ENCODE assay signal across 11 cellular contexts in the genomic region with DNA sequence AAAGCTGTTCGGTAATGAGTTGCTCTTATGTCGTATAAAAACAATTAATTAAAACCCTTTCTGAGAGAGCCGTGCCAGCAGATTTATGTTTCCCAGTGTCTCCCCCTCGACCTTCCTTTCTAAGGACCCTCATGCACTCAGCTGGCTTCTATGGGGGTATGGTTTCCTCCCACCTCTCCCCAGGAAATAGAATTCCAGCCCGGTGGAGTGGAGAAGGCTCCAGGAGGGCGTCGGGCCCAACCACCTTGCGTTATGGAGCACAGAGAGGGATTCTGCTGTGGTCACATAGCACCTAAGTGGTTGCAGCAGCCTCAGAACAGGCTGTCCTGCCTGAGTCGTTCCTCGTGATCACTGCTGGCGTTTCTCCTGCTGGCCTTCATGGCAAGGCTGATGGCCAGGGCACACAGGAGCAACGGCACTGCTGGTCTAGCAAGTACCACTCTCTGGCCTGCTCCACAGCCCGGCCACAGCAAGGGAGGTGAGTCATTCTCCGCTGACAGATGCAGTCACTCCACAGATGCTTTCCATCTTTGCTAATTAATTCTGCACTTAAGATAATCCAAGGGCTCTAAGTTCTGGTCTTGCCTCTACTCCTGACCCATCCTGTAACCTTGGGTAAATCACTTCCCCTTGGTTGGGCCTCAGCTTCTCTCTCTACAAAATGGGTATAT.
DNase-seq lines count a peak whose midpoint lies in the region; ATAC-seq, FAIRE-seq and TF ChIP-seq lines count a peak whose summit lies in the region.
"Had no signal": no experiment of that assay in that cellular context is flagged by ENCODE, and none has a peak within 500 bp of the region (broad histone marks: within the 10 kb centered on the region; RNA-seq: fewer than 3 reads in every experiment).

No MANE protein-coding gene starts in this region.

- DNase-seq in AG10803 (ENCODE audit: low read depth) = peak; percentile 86
- DNase-seq in RCC 7860 (ENCODE audit: low spot score) = peak; percentile 30
- peak; percentile 66 to 72 for DNase-seq in fibroblast of lung (ENCODE audit: low read depth in 2 of 2)
- no peak for DNase-seq in NCI-H1092 treated with DMSO at 0.1 percent for 48 hours (lab: John Stamatoyannopoulos, UW)
- DNase-seq in effector CD8-positive, alpha-beta T cell (lab: John Stamatoyannopoulos, UW) = no peak
- no peak for DNase-seq in activated CD4-positive, alpha-beta T cell treated with anti-CD3 and anti-CD28 coated beads for 4 hours
- DNase-seq: activated CD4-positive, alpha-beta memory T cell treated with anti-CD3 and anti-CD28 coated beads, Interleukin-2, amount 10 ng/mL, durations not matched to agents 7 days and 5 days; CD4-positive, alpha-beta memory T cell had no signal

- no peak for ATAC-seq in GM21576 (IDR thresholded peaks at IDR 0.05; ENCODE audit: unreplicated experiment)
- ATAC-seq: HCT116 had no signal

- TF ChIP-seq CTCF in AG10803 (conservative IDR thresholded peaks at IDR 0.05; ENCODE audit: low read length) = no peak
- no peak for TF ChIP-seq CTCF in fibroblast of lung (conservative IDR thresholded peaks at IDR 0.05 in 1 of 2, IDR thresholded peaks at IDR 0.05 in 1 of 2; ENCODE audit: low read depth in 1 of 2, low read length in 2 of 2)

- no peaks in the 10 kb centered on the region for H4K20me1 ChIP-seq in fibroblast of lung (ENCODE audit: control insufficient read depth, extremely low read depth, insufficient read depth, low read length)

- no peaks in the 10 kb centered on the region for H3K27me3 ChIP-seq in fibroblast of lung (ENCODE audit: control insufficient read depth, insufficient read depth, low read length)

- H3K79me2 ChIP-seq in fibroblast of lung (ENCODE audit: control insufficient read depth, insufficient read depth, low read length) = no peaks in the 10 kb centered on the region

- no peaks in the 10 kb centered on the region for H3K36me3 ChIP-seq in fibroblast of lung (ENCODE audit: control insufficient read depth, insufficient read depth, low read length)
- H3K36me3 ChIP-seq in mesodermal cell (ENCODE audit: control insufficient read depth, insufficient read depth, low read length) = no peaks in the 10 kb centered on the region

- H3K4me2 ChIP-seq in fibroblast of lung (ENCODE audit: extremely low read depth, insufficient read depth, low read length) = no peak overlapping the region

- 91 to 95% methylated on average over 9 to 12 of the region's 14 CpGs for WGBS in mesodermal cell (ENCODE audit: insufficient coverage in 2 of 2), 2 experiments

- no peak for FAIRE-seq in RCC 7860 (lab: Jason Lieb, UNC)

- H3K27ac ChIP-seq in fibroblast of lung (ENCODE audit: insufficient read depth, low read length) (no peak overlapping the region), mesodermal cell (ENCODE audit: low read depth, low read length, severe bottlenecking) (peak overlapping the region; percentile 23)

- H3K9me3 ChIP-seq in fibroblast of lung (ENCODE audit: control insufficient read depth, insufficient read depth, low read depth, low read length) (no peaks in the 10 kb centered on the region), mesodermal cell (ENCODE audit: control insufficient read depth, low read length) (no peaks in the 10 kb centered on the region)

- H2AFZ ChIP-seq in fibroblast of lung (ENCODE audit: low read length) = no peak overlapping the region

- no peaks in the 10 kb centered on the region for H3K4me1 ChIP-seq in fibroblast of lung (ENCODE audit: control insufficient read depth, extremely low read depth, insufficient read depth, low read length)
- peaks cover 8% of the 10 kb centered on the region for H3K4me1 ChIP-seq in mesodermal cell (ENCODE audit: control insufficient read depth, insufficient read depth, low read length, poor library complexity, severe bottlenecking)

- no peak overlapping the region for H3K4me3 ChIP-seq in AG10803 (ENCODE audit: low read length)
- H3K4me3 ChIP-seq in fibroblast of lung (replicated peaks in 1 of 4; ENCODE audit: control extremely low read depth in 1 of 4, insufficient read depth in 1 of 4, low read depth in 3 of 4, low read length in 4 of 4) = no peak overlapping the region
- H3K4me3 ChIP-seq in mesodermal cell (ENCODE audit: extremely low read depth, insufficient read depth, low read length, poor library complexity, severe bottlenecking) = no peak overlapping the region

- no peak overlapping the region for H3K9ac ChIP-seq in fibroblast of lung (ENCODE audit: insufficient read depth, low read length)

Comparison
In these comparisons a context has a peak if more than half of its experiments do, and no peak if none do; other contexts are left out.
1. DNase-seq: peak in AG10803 (single experiment), RCC 7860 (single experiment) and fibroblast of lung (2 of 2); none in NCI-H1092 treated with DMSO at 0.1 percent for 48 hours (single experiment), effector CD8-positive, alpha-beta T cell (single experiment) and activated CD4-positive, alpha-beta T cell treated with anti-CD3 and anti-CD28 coated beads for 4 hours (0 of 2).